Comparison of ENCODE assay signal across 27 cellular contexts in genomic region chr3:167114619-167115018, GRCh38.
DNase-seq lines count a peak whose midpoint lies in the region; ATAC-seq, FAIRE-seq and TF ChIP-seq lines count a peak whose summit lies in the region.
"Had no signal": no experiment of that assay in that cellular context is flagged by ENCODE, and none has a peak within 500 bp of the region (broad histone marks: within the 10 kb centered on the region; RNA-seq: fewer than 3 reads in every experiment).

No MANE protein-coding gene starts in this region.

- no peaks in the 10 kb centered on the region for H3K9me2 ChIP-seq in GM23338 (ENCODE audit: insufficient read depth)

- no peak for TF ChIP-seq POLR2A in H1 (IDR thresholded peaks at IDR 0.05; ENCODE audit: control extremely low read depth in 1 of 2, low read depth in 2 of 2, low read length in 2 of 2)
- TF ChIP-seq POLR2A in sigmoid colon (IDR thresholded peaks at IDR 0.05) = no peak

- no peak overlapping the region for H3K56ac ChIP-seq in H1 (replicated peaks; ENCODE audit: insufficient read length, low read depth, low read length)

- H2BK5ac ChIP-seq in H1 (ENCODE audit: low read depth, low read length) = no peak overlapping the region

- POLR2A ChIA-PET in H1 (lab: Charles Lee; ENCODE audit: partially characterized antibody) = no interaction called here

- no peak overlapping the region for H3K4me3 ChIP-seq in GM23338
- H3K4me3 ChIP-seq in H1 (ENCODE audit: extremely low read depth in 1 of 4, insufficient read depth in 2 of 4, low read depth in 3 of 4, low read length in 4 of 4) = no peak overlapping the region
- no peak overlapping the region for H3K4me3 ChIP-seq in kidney (ENCODE audit: low read length in 2 of 2)
- H3K4me3 ChIP-seq in sigmoid colon = no peak overlapping the region
- H3K4me3 ChIP-seq: GM12878 had no signal

- 90% methylated on average over 6 of the region's 8 CpGs; no CpG with 5 or more reads in 1 of the 2 experiments for WGBS in H1 (ENCODE audit: extremely low coverage in 1 of 2, insufficient coverage in 1 of 2, insufficient read length in 1 of 2, insufficient replicate concordance in 2 of 2, low coverage in 1 of 2, low lambda C conversion rate in 2 of 2, missing lambda C conversion rate in 1 of 2), 2 experiments
- 87 to 92% methylated on average over 8 of the region's 8 CpGs for WGBS in sigmoid colon, 2 donors

- no peak overlapping the region for H2AK5ac ChIP-seq in H1 (ENCODE audit: low read depth, low read length)

- no peaks in the 10 kb centered on the region for H3F3A ChIP-seq in GM23338 (replicated peaks; ENCODE audit: low read depth)

- TF ChIP-seq CTCF in GM23338 (conservative IDR thresholded peaks at IDR 0.05; ENCODE audit: low read depth in 2 of 2) (no peak), H1 (IDR thresholded peaks at IDR 0.05; ENCODE audit: control extremely low read depth in 1 of 3, insufficient read depth in 1 of 3, low read depth in 1 of 3, low read length in 3 of 3) (no peak), kidney (IDR thresholded peaks at IDR 0.05; ENCODE audit: borderline replicate concordance, extremely low read depth, insufficient read depth) (no peak), sigmoid colon (IDR thresholded peaks at IDR 0.05) (no peak)

- peak; percentile 39; the same call in 1 of the 3 replicates for ATAC-seq in GM23338
- ATAC-seq: CD8-positive, alpha-beta T cell had no signal

- H3K4me1 ChIP-seq in GM23338 (ENCODE audit: insufficient read depth) = peaks cover 5% of the 10 kb centered on the region; the same call in 1 of the 2 replicates
- peaks cover 0 to 3% (median 3%) of the 10 kb centered on the region in 4 experiments; a peak in 2 of 7 replicates for H3K4me1 ChIP-seq in H1 (replicated peaks in 1 of 4; ENCODE audit: control insufficient read depth in 3 of 4, insufficient read depth in 4 of 4, low read length in 3 of 4)
- no peaks in the 10 kb centered on the region for H3K4me1 ChIP-seq in kidney (ENCODE audit: control insufficient read depth in 1 of 2, insufficient read depth in 1 of 2, low read depth in 1 of 2, low read length in 2 of 2)
- H3K4me1 ChIP-seq in sigmoid colon = no peaks in the 10 kb centered on the region
- H3K4me1 ChIP-seq: Caco-2 had no signal

- H2AFZ ChIP-seq in GM23338 (0 out of 2 replicates have a peak overlapping the region, but pooled peaks have one; percentile 34), H1 (ENCODE audit: low read length) (peak overlapping the region; percentile 24; the same call in 1 of the 2 replicates)

- no peak overlapping the region for H3K9ac ChIP-seq in H1 (replicated peaks in 1 of 4; ENCODE audit: extremely low read depth in 1 of 4, low read depth in 3 of 4, low read length in 3 of 4)
- no peak overlapping the region for H3K9ac ChIP-seq in kidney (ENCODE audit: low read length in 2 of 2)

- H3K14ac ChIP-seq in H1 (ENCODE audit: insufficient read length) = no peak overlapping the region

- H3K27ac ChIP-seq in GM23338 (ENCODE audit: low read depth) = no peak overlapping the region
- H3K27ac ChIP-seq in H1 (ENCODE audit: low read depth, low read length) = no peak overlapping the region
- H3K27ac ChIP-seq in kidney (ENCODE audit: low read depth in 2 of 2, low read length in 2 of 2) = no peak overlapping the region
- H3K27ac ChIP-seq in sigmoid colon = no peak overlapping the region
- H3K27ac ChIP-seq: C4-2B, HL-60 had no signal

- H4K20me1 ChIP-seq in GM23338 (replicated peaks; ENCODE audit: insufficient read depth) = no peaks in the 10 kb centered on the region
- H4K20me1 ChIP-seq in H1 (replicated peaks in 1 of 2; ENCODE audit: control insufficient read depth in 1 of 2, insufficient read depth in 2 of 2, low read length in 2 of 2) = peaks cover 0 to 1% of the 10 kb centered on the region in 2 experiments

- H3K4me2 ChIP-seq in GM23338 = no peak overlapping the region
- no peak overlapping the region for H3K4me2 ChIP-seq in H1 (ENCODE audit: insufficient read depth in 1 of 2, low read depth in 2 of 2, low read length in 2 of 2)

- H3K27me3 ChIP-seq in GM23338 (ENCODE audit: insufficient read depth) = no peaks in the 10 kb centered on the region
- H3K27me3 ChIP-seq in H1 (replicated peaks in 1 of 4; ENCODE audit: control insufficient read depth in 3 of 4, extremely low read depth in 1 of 4, insufficient read depth in 3 of 4, low read length in 3 of 4) = no peaks in the 10 kb centered on the region
- H3K27me3 ChIP-seq in sigmoid colon = no peaks in the 10 kb centered on the region

- H3K4me1 Mint-ChIP-seq in GM23338 = peaks cover 8% of the 10 kb centered on the region

- H3K79me2 ChIP-seq in GM23338 (replicated peaks; ENCODE audit: insufficient read depth) = no peaks in the 10 kb centered on the region
- no peaks in the 10 kb centered on the region for H3K79me2 ChIP-seq in H1 (ENCODE audit: control insufficient read depth in 1 of 2, insufficient read depth in 2 of 2, low read length in 2 of 2)

- H3K4me3 Mint-ChIP-seq in GM23338 = no peak overlapping the region
- H3K4me3 Mint-ChIP-seq: CD8-positive, alpha-beta T cell had no signal

- peak overlapping the region; percentile 57; the same call in 1 of the 2 replicates for H4K8ac ChIP-seq in H1 (ENCODE audit: extremely low read depth, insufficient read depth, low read length)

- CTCF ChIA-PET in H1 (lab: Charles Lee; ENCODE audit: partially characterized antibody) = interaction anchor here (0.8 to 1.0 kb wide), 2 partner anchors 9 to 14 kb away, joined by 3 read pairs; no protein-coding TSS in a partner anchor

- H2BK20ac ChIP-seq in H1 (ENCODE audit: low read length) = no peak overlapping the region

- no peaks in the 10 kb centered on the region for H3K9me3 ChIP-seq in H1 (ENCODE audit: insufficient read depth in 2 of 2, low read depth in 1 of 2, low read length in 1 of 2)
- H3K9me3 ChIP-seq in kidney (ENCODE audit: control insufficient read depth in 1 of 2, low read length in 2 of 2) = no peaks in the 10 kb centered on the region
- no peaks in the 10 kb centered on the region for H3K9me3 ChIP-seq in sigmoid colon
- H3K9me3 ChIP-seq: Caco-2 had no signal

- H3K23me2 ChIP-seq in H1 (ENCODE audit: low read depth, low read length) = no peaks in the 10 kb centered on the region

- H4K5ac ChIP-seq in H1 (ENCODE audit: insufficient read length, low read depth, low read length) = no peak overlapping the region

- no peaks in the 10 kb centered on the region for H3K79me1 ChIP-seq in H1 (ENCODE audit: low read depth, low read length)

- no peak overlapping the region for H3K18ac ChIP-seq in H1 (ENCODE audit: extremely low read depth, low read length)

- H3K36me3 ChIP-seq in GM23338 (ENCODE audit: insufficient read depth) = no peaks in the 10 kb centered on the region
- no peaks in the 10 kb centered on the region for H3K36me3 ChIP-seq in H1 (ENCODE audit: control insufficient read depth in 2 of 4, insufficient read depth in 4 of 4, low read length in 3 of 4)
- H3K36me3 ChIP-seq in kidney (ENCODE audit: control insufficient read depth in 1 of 2, insufficient read depth in 2 of 2, low read length in 2 of 2) = no peaks in the 10 kb centered on the region
- H3K36me3 ChIP-seq in sigmoid colon = no peaks in the 10 kb centered on the region

- TF ChIP-seq EP300 in H1 (IDR thresholded peaks at IDR 0.05; ENCODE audit: borderline replicate concordance in 1 of 2, low read depth in 2 of 2, low read length in 2 of 2) (no peak), sigmoid colon (IDR thresholded peaks at IDR 0.05) (no peak)

- H3K23ac ChIP-seq in H1 (ENCODE audit: insufficient read length) = no peak overlapping the region

- DNase-seq in GM23338 (ENCODE audit: low spot score) (no peak), H1 (ENCODE audit: low read depth in 1 of 2, low spot score in 2 of 2) (no peak), kidney (peak; percentile 53), sigmoid colon (peak; percentile 55), amniotic stem cell (lab: John Stamatoyannopoulos, UW) (no peak), SW480 (ENCODE audit: low spot score) (no peak), 8988T (no peak)
- DNase-seq: Caco-2; CD8-positive, alpha-beta T cell; DMS 273 treated with DMSO at 0.1 percent for 48 hours; DMS79; EL; GDM1; NCI-H1092; NCI-H1417 treated with DMSO at 0.1 percent for 48 hours; NCI-H1694 treated with DMSO at 0.1 percent for 48 hours; NCI-H2081; NCI-H2171; NCI-H226; NCI-H510A; NCI-H69; RPMI8226; SHP77 treated with DMSO at 0.1 percent for 48 hours had no signal

- no peak overlapping the region for H3K4ac ChIP-seq in H1 (replicated peaks; ENCODE audit: insufficient read length, low read depth, low read length)

- no peaks in the 10 kb centered on the region for H3K9me3 Mint-ChIP-seq in GM23338

- no peak for TF ChIP-seq RAD21 in H1 (IDR thresholded peaks at IDR 0.05 in 1 of 2, conservative IDR thresholded peaks at IDR 0.05 in 1 of 2; ENCODE audit: low read depth in 2 of 2, low read length in 2 of 2)

- no peaks in the 10 kb centered on the region for H3K36me3 Mint-ChIP-seq in GM23338 (ENCODE audit: low read depth)
- H3K36me3 Mint-ChIP-seq: CD8-positive, alpha-beta T cell had no signal

- H3K27me3 Mint-ChIP-seq in GM23338 (ENCODE audit: insufficient read depth, low read depth, poor library complexity) = peaks cover 2% of the 10 kb centered on the region

- no peak overlapping the region for H2BK15ac ChIP-seq in H1 (ENCODE audit: low read length)

- FAIRE-seq in H1 (lab: Jason Lieb, UNC) (no peak), kidney (lab: Jason Lieb, UNC) (no peak)
- FAIRE-seq: GM12878, H54 had no signal

- H2BK12ac ChIP-seq in H1 (ENCODE audit: low read depth, low read length) = no peak overlapping the region

- H4K91ac ChIP-seq in H1 (replicated peaks; ENCODE audit: insufficient read length, low read length) = no peak overlapping the region

- no peak overlapping the region for H3K27ac Mint-ChIP-seq in GM23338
- H3K27ac Mint-ChIP-seq: CD8-positive, alpha-beta T cell had no signal

- H2BK120ac ChIP-seq in H1 (replicated peaks; ENCODE audit: low read depth, low read length) = no peak overlapping the region

- intact Hi-C loops in kidney (cut with DNase I) = no loop called here
- intact Hi-C loops in sigmoid colon (cut with DNase I) = no loop called here

TF ChIP-seq in GM23338, 12 proteins besides CTCF, POLR2A, EP300 and RAD21:
- TF ChIP-seq POLR2AphosphoS5 (IDR thresholded peaks at IDR 0.05; ENCODE audit: low read depth) (no peak), STAT1 (IDR thresholded peaks at IDR 0.05; ENCODE audit: unreplicated experiment) (no peak), NANOG (IDR thresholded peaks at IDR 0.05; ENCODE audit: borderline replicate concordance) (no peak)

TF ChIP-seq in H1, 55 proteins besides CTCF, POLR2A, EP300 and RAD21:
- 0 out of 2 replicates have a peak, but pooled peaks have one; percentile 34 for TF ChIP-seq E2F6 (IDR thresholded peaks at IDR 0.05)
- TF ChIP-seq EGR1 (IDR thresholded peaks at IDR 0.05; ENCODE audit: borderline replicate concordance, low read depth, low read length) = no peak

Comparison
In these comparisons a context has a peak if more than half of its experiments do, and no peak if none do; other contexts are left out.
1. DNase-seq: peak in kidney (single experiment) and sigmoid colon (single experiment); none in GM23338 (single experiment), H1 (0 of 2), amniotic stem cell (single experiment), SW480 (single experiment) and 8988T (single experiment).